13 cellular contexts compared by ENCODE assay signal in the genomic region with DNA sequence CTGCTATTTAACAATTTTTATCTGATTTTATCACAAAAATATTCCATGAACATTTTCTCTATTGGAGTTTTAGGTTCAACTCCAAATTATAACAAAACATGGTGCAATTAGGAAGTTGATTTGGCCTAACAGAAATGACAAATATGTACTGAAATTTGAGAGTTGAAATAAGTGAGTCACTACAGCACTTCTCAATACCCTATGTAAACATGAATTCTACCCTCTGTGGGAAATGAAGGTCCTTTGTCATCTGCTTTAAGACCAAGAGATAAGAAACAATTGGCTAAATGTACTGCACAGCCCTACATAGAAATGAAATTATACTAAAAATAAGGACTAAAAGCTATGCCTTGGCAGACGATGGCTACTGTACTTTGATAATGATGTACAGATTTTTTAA.
DNase-seq lines count a peak whose midpoint lies in the region; ATAC-seq, FAIRE-seq and TF ChIP-seq lines count a peak whose summit lies in the region.
"Had no signal": no experiment of that assay in that cellular context is flagged by ENCODE, and none has a peak within 500 bp of the region (broad histone marks: within the 10 kb centered on the region; RNA-seq: fewer than 3 reads in every experiment).

No MANE protein-coding gene starts in this region.

- H4K8ac ChIP-seq in mesenchymal stem cell (ENCODE audit: low read length): no peak overlapping the region

- TF ChIP-seq EP300 in K562 (IDR thresholded peaks at IDR 0.05; ENCODE audit: low read length): no peak

- H2BK120ac ChIP-seq in mesenchymal stem cell (ENCODE audit: low read depth, low read length): no peak overlapping the region

- H3K36me3 ChIP-seq in K562 (ENCODE audit: control insufficient read depth, insufficient read depth, low read length) (no peaks in the 10 kb centered on the region), mesenchymal stem cell (ENCODE audit: control insufficient read depth in 1 of 2, insufficient read depth in 2 of 2, low read depth in 1 of 2, low read length in 2 of 2) (peaks cover 0 to 16% of the 10 kb centered on the region in 2 experiments), adrenal gland (replicated peaks in 1 of 2) (no peaks in the 10 kb centered on the region)

- peaks cover 0 to 2% (median 0%) of the 10 kb centered on the region in 3 donors for H3K27me3 Mint-ChIP-seq in immature natural killer cell (ENCODE audit: low read depth in 3 of 3)

- H2AFZ ChIP-seq in K562 (ENCODE audit: low read depth, low read length): no peak overlapping the region
- H2AFZ ChIP-seq in mesenchymal stem cell (ENCODE audit: low read depth, low read length): no peak overlapping the region

- POLR2A ChIA-PET in K562 (lab: Yijun Ruan, JAX): interaction anchor here (1.1 kb wide), 1 partner anchor 9 kb away, joined by 3 read pairs; no protein-coding TSS in a partner anchor

- no peak overlapping the region for H3K4me3 Mint-ChIP-seq in immature natural killer cell
- H3K4me3 Mint-ChIP-seq: T-helper 1 cell treated with Interleukin-12 subunit alpha and Interleukin-12 subunit beta and Interleukin-4 antibody, amounts not matched to agents 30 μg/mL and 1 μg/mL, for 36 hours had no signal

- no peak overlapping the region for H3K27ac ChIP-seq in K562 (ENCODE audit: extremely low read depth, low read depth, low read length)
- H3K27ac ChIP-seq in mesenchymal stem cell (ENCODE audit: low read length, poor library complexity, severe bottlenecking): peak overlapping the region; percentile 75
- no peak overlapping the region for H3K27ac ChIP-seq in adrenal gland

- no peak overlapping the region for H3K14ac ChIP-seq in mesenchymal stem cell (ENCODE audit: low read length in 2 of 2)

- no peak overlapping the region for H3K4ac ChIP-seq in mesenchymal stem cell (ENCODE audit: low read depth in 1 of 2, low read length in 2 of 2)

- WGBS in K562 (ENCODE audit: insufficient coverage, low coverage, missing lambda C conversion rate): 22% methylated on average over 1 of the region's 1 CpG
- WGBS in mesenchymal stem cell: 30% methylated on average over 1 of the region's 1 CpG
- WGBS in adrenal gland, 4 donors: 79 to 83% (median 81%) methylated on average over 1 of the region's 1 CpG

- DNase-seq in GM03348 (ENCODE audit: low spot score) (peak; percentile 60), LoVo (ENCODE audit: low spot score) (peak; percentile 29), K562 (ENCODE audit: extremely low read depth in 1 of 4, low spot score in 3 of 4) (no peak), mesenchymal stem cell (peak; percentile 79), erythroblast (lab: John Stamatoyannopoulos, UW) (no peak), adrenal gland (no peak), immature natural killer cell (no peak)
- DNase-seq: left colon; NCI-H446 treated with DMSO at 0.1 percent for 48 hours; nucleus accumbens; stimulated activated CD4-positive, alpha-beta T cell treated with anti-CD3 and anti-CD28 coated beads, Interleukin-2, amount 100 ng/mL, for 48 hours had no signal

- no peaks in the 10 kb centered on the region for H3K4me1 Mint-ChIP-seq in immature natural killer cell

- H3K4me1 ChIP-seq in K562 (replicated peaks in 1 of 2; ENCODE audit: control insufficient read depth in 2 of 2, insufficient read depth in 2 of 2, low read length in 2 of 2) (no peaks in the 10 kb centered on the region; a peak in 2 of 5 replicates), mesenchymal stem cell (ENCODE audit: control insufficient read depth, insufficient read depth, low read depth, low read length) (peaks cover 12% of the 10 kb centered on the region), adrenal gland (replicated peaks in 1 of 2) (peaks cover 0 to 1% of the 10 kb centered on the region in 2 donors)

- no peaks in the 10 kb centered on the region for H4K20me1 ChIP-seq in K562 (replicated peaks; ENCODE audit: control insufficient read depth, insufficient read depth, low read length)

- BruUV-seq in K562 (replicated peaks; lab: Mats Ljungman, UMichigan): no TSS peak

- H3K9me3 ChIP-seq in K562 (replicated peaks; ENCODE audit: control insufficient read depth, insufficient read depth, low read depth, low read length) (no peaks in the 10 kb centered on the region), mesenchymal stem cell (ENCODE audit: control insufficient read depth, low read length) (no peaks in the 10 kb centered on the region), adrenal gland (replicated peaks in 1 of 3) (no peaks in the 10 kb centered on the region)

- peaks cover 5% of the 10 kb centered on the region for H3K79me1 ChIP-seq in mesenchymal stem cell (replicated peaks; ENCODE audit: low read length, poor library complexity, severe bottlenecking)

- CTCF ChIA-PET in K562 (lab: Yijun Ruan, JAX; ENCODE audit: low intra/inter-chr PET ratio): no interaction called here

- in situ Hi-C loops in K562 (cut with MboI): loop anchor here (25.0 kb wide), 1 partner anchor 506 kb away; no protein-coding TSS in a partner anchor

- no peak for TF ChIP-seq RAD21 in K562 (CRISPR knock-in tag; conservative IDR thresholded peaks at IDR 0.05 in 1 of 2, IDR thresholded peaks at IDR 0.05 in 1 of 2)

- no peaks in the 10 kb centered on the region for H3K9me1 ChIP-seq in K562 (ENCODE audit: control insufficient read depth, insufficient read depth, low read length)

- no peaks in the 10 kb centered on the region for H3K79me2 ChIP-seq in K562 (ENCODE audit: control insufficient read depth, insufficient read depth, low read length)

- H4K91ac ChIP-seq in mesenchymal stem cell (ENCODE audit: low read length): no peak overlapping the region

- TF ChIP-seq CTCF in K562 (IDR thresholded peaks at IDR 0.05 in 2 of 3, conservative IDR thresholded peaks at IDR 0.05 in 1 of 3; ENCODE audit: insufficient read depth in 2 of 3, low read depth in 1 of 3, low read length in 3 of 3): no peak
- TF ChIP-seq CTCF in adrenal gland (IDR thresholded peaks at IDR 0.05): no peak

- no peaks in the 10 kb centered on the region for H3K9me3 Mint-ChIP-seq in immature natural killer cell
- H3K9me3 Mint-ChIP-seq: T-helper 1 cell treated with Interleukin-12 subunit alpha and Interleukin-12 subunit beta and Interleukin-4 antibody, amounts not matched to agents 30 μg/mL and 1 μg/mL, for 36 hours had no signal

- H3K27me3 ChIP-seq in K562 (ENCODE audit: control insufficient read depth in 2 of 2, insufficient read depth in 2 of 2, low read length in 2 of 2) (no peaks in the 10 kb centered on the region), mesenchymal stem cell (ENCODE audit: control insufficient read depth in 1 of 2, insufficient read depth in 1 of 2, low read length in 2 of 2) (no peaks in the 10 kb centered on the region), adrenal gland (no peaks in the 10 kb centered on the region)

- no peak overlapping the region for H3K27ac Mint-ChIP-seq in immature natural killer cell
- H3K27ac Mint-ChIP-seq: T-helper 1 cell treated with Interleukin-12 subunit alpha and Interleukin-12 subunit beta and Interleukin-4 antibody, amounts not matched to agents 30 μg/mL and 1 μg/mL, for 36 hours had no signal

- no peak overlapping the region for H2AK5ac ChIP-seq in mesenchymal stem cell (ENCODE audit: low read length, severe bottlenecking)

- H3K9ac ChIP-seq in K562 (ENCODE audit: insufficient read depth in 1 of 2, low read depth in 2 of 2, low read length in 2 of 2): no peak overlapping the region
- peak overlapping the region; percentile 60 for H3K9ac ChIP-seq in mesenchymal stem cell (ENCODE audit: low read length)

- no peak for FAIRE-seq in K562 (lab: Jason Lieb, UNC)

- no peak overlapping the region for H2BK5ac ChIP-seq in mesenchymal stem cell (ENCODE audit: low read depth, low read length, poor library complexity, severe bottlenecking)

- no peaks in the 10 kb centered on the region for H3K36me3 Mint-ChIP-seq in immature natural killer cell

- TF ChIP-seq POLR2A in K562 (conservative IDR thresholded peaks at IDR 0.05): no peak
- TF ChIP-seq POLR2A in erythroblast (IDR thresholded peaks at IDR 0.05; ENCODE audit: low read length): no peak
- TF ChIP-seq POLR2A in adrenal gland (IDR thresholded peaks at IDR 0.05): no peak

- H3K23ac ChIP-seq in mesenchymal stem cell (ENCODE audit: low read length in 2 of 2): no peak overlapping the region

- H3K4me3 ChIP-seq in K562 (no peak overlapping the region), mesenchymal stem cell (ENCODE audit: insufficient read depth in 1 of 2, low read depth in 1 of 2, low read length in 2 of 2) (peak overlapping the region in 1 of 2 experiments; percentile 24), adrenal gland (no peak overlapping the region)

- no peak overlapping the region for H2BK15ac ChIP-seq in mesenchymal stem cell (ENCODE audit: low read depth, poor library complexity, severe bottlenecking)

- intact Hi-C loops in K562 (cut with micrococcal nuclease): no loop called here
- intact Hi-C loops in adrenal gland (cut with DNase I): no loop called here

- H2BK12ac ChIP-seq in mesenchymal stem cell (ENCODE audit: low read length in 2 of 2): no peak overlapping the region

- no peak overlapping the region for H3K18ac ChIP-seq in mesenchymal stem cell (ENCODE audit: low read depth in 1 of 2, low read length in 2 of 2)

- H3K4me2 ChIP-seq in K562 (ENCODE audit: insufficient read depth, low read length) (no peak overlapping the region), mesenchymal stem cell (ENCODE audit: low read length, poor library complexity, severe bottlenecking) (no peak overlapping the region)

- ATAC-seq in K562: no peak
- ATAC-seq in HG03520 (IDR thresholded peaks at IDR 0.05; ENCODE audit: unreplicated experiment): no peak
- ATAC-seq: left colon had no signal

TF ChIP-seq in K562, 482 proteins besides CTCF, POLR2A, EP300 and RAD21 (continues in another document):
- no peak for TF ChIP-seq HLTF (IDR thresholded peaks at IDR 0.05)

Comparison
In these comparisons a context has a peak if more than half of its experiments do, and no peak if none do; other contexts are left out.
1. DNase-seq: peak in GM03348 (single experiment), LoVo (single experiment) and mesenchymal stem cell (single experiment); none in K562 (0 of 4), erythroblast (0 of 2), adrenal gland (0 of 7) and immature natural killer cell (0 of 3).